ENCODE assay signal across 8 cellular contexts in genomic region chr7:148535227-148535626, GRCh38. TPM values are rescaled to one million over a fixed set of nuclear protein-coding genes. Genes with fewer than 3 reads are reported as not detected.
DNase-seq lines count a peak whose midpoint lies in the region; ATAC-seq and TF ChIP-seq lines count a peak whose summit lies in the region.

No MANE protein-coding gene starts in this region.

- no peak for TF ChIP-seq CTCF in GM12865 (IDR thresholded peaks at IDR 0.05; ENCODE audit: insufficient read depth, low read depth, low read length, missing control alignments)
- TF ChIP-seq CTCF in fibroblast of villous mesenchyme (IDR thresholded peaks at IDR 0.05; ENCODE audit: insufficient read depth, low read depth, low read length), result no peak

- H3K4me3 Mint-ChIP-seq in stimulated activated naive CD8-positive, alpha-beta T cell treated with anti-CD3 and anti-CD28 coated beads, Interleukin-15, amount 100 ng/mL, for 72 hours, result peak overlapping the region; percentile 68 to 85

- H3K9me3 Mint-ChIP-seq in stimulated activated naive CD8-positive, alpha-beta T cell treated with anti-CD3 and anti-CD28 coated beads, Interleukin-15, amount 100 ng/mL, for 72 hours, result no peaks in the 10 kb centered on the region

- H3K4me3 ChIP-seq in GM12865 (ENCODE audit: low read depth, low read length) (no peak overlapping the region), fibroblast of villous mesenchyme (ENCODE audit: low read depth, low read length) (no peak overlapping the region)

- ATAC-seq in HG02852 (IDR thresholded peaks at IDR 0.05; ENCODE audit: unreplicated experiment), result peak; percentile 59
- ATAC-seq in stimulated activated naive CD8-positive, alpha-beta T cell treated with anti-CD3 and anti-CD28 coated beads, Interleukin-15, amount 100 ng/mL, for 72 hours, result peak; percentile 96
- ATAC-seq in HG02840 (IDR thresholded peaks at IDR 0.05; ENCODE audit: low FRiP score, unreplicated experiment), result no peak

- DNase-seq in GM12865 (ENCODE audit: low read depth), result peak; percentile 34
- peak; percentile 28 for DNase-seq in SIG-M5 (lab: John Stamatoyannopoulos, UW)
- peak; percentile 34 for DNase-seq in fibroblast of villous mesenchyme (ENCODE audit: low read depth)
- peak; percentile 14 to 59 for DNase-seq in stimulated activated naive CD8-positive, alpha-beta T cell treated with anti-CD3 and anti-CD28 coated beads, Interleukin-15, amount 100 ng/mL, for 72 hours
- no peak for DNase-seq in NCI-H1092 treated with DMSO at 0.1 percent for 48 hours (lab: John Stamatoyannopoulos, UW)
- no peak for DNase-seq in cortex of kidney (lab: John Stamatoyannopoulos, UW)

- peaks cover 9% of the 10 kb centered on the region for H3K4me1 Mint-ChIP-seq in stimulated activated naive CD8-positive, alpha-beta T cell treated with anti-CD3 and anti-CD28 coated beads, Interleukin-15, amount 100 ng/mL, for 72 hours

- H3K27me3 Mint-ChIP-seq in stimulated activated naive CD8-positive, alpha-beta T cell treated with anti-CD3 and anti-CD28 coated beads, Interleukin-15, amount 100 ng/mL, for 72 hours, result peaks cover 34% of the 10 kb centered on the region

- peak overlapping the region in 1 of 2 donors; percentile 73 for H3K27ac Mint-ChIP-seq in stimulated activated naive CD8-positive, alpha-beta T cell treated with anti-CD3 and anti-CD28 coated beads, Interleukin-15, amount 100 ng/mL, for 72 hours

RNA-seq across cellular contexts. Expression of gene C7orf33, which starts 55.3 kb away (rescaled TPM):
- not detected in 2 replicates for total RNA-seq in fibroblast of villous mesenchyme

Comparison
In these comparisons a context has a peak if more than half of its experiments do, and no peak if none do; other contexts are left out.
1. DNase-seq: peak in GM12865 (single experiment), SIG-M5 (single experiment), fibroblast of villous mesenchyme (single experiment) and stimulated activated naive CD8-positive, alpha-beta T cell treated with anti-CD3 and anti-CD28 coated beads, Interleukin-15, amount 100 ng/mL, for 72 hours (2 of 2); none in NCI-H1092 treated with DMSO at 0.1 percent for 48 hours (single experiment) and cortex of kidney (single experiment).